19 cellular contexts compared by ENCODE assay signal in the genomic region with DNA sequence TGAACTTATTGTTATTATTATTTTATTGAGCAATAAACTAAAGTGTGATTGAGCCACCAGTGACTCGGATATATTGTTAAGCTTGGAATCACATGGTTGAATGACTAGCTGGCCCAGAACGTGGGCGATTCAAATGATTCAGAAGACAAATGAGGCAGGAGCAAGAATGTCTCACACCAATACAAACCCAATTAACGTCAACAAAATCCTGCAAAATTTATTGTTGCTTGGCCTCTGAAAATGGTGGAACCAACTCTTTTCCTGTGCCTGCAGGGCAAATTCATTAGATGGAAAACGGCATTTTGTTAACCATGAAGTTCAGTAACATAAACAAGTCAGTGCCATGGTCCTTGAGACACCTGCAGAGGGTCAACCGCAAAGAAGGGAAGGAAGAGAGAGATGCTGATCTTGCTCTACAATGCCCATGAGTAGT.
DNase-seq lines count a peak whose midpoint lies in the region; ATAC-seq, FAIRE-seq and TF ChIP-seq lines count a peak whose summit lies in the region.
"Had no signal": no experiment of that assay in that cellular context is flagged by ENCODE, and none has a peak within 500 bp of the region (broad histone marks: within the 10 kb centered on the region; RNA-seq: fewer than 3 reads in every experiment).

No MANE protein-coding gene starts in this region.

- peaks cover 0 to 9% of the 10 kb centered on the region in 2 experiments; a peak in 1 of 4 replicates for H3K4me1 ChIP-seq in SK-N-SH (ENCODE audit: control insufficient read depth in 1 of 2, insufficient read depth in 2 of 2, low read depth in 1 of 2, low read length in 1 of 2)
- H3K4me1 ChIP-seq in suprapubic skin = peaks cover 4% of the 10 kb centered on the region
- H3K4me1 ChIP-seq in MM.1S (ENCODE audit: low read length) = no peaks in the 10 kb centered on the region
- H3K4me1 ChIP-seq: ascending aorta had no signal

- H3K9me3 ChIP-seq in SK-N-SH = no peaks in the 10 kb centered on the region
- H3K9me3 ChIP-seq in suprapubic skin = no peaks in the 10 kb centered on the region
- H3K9me3 ChIP-seq in MM.1S (replicated peaks; ENCODE audit: insufficient read depth, low read length) = no peaks in the 10 kb centered on the region
- H3K9me3 ChIP-seq: ascending aorta, neutrophil had no signal

- TF ChIP-seq POLR2A in suprapubic skin (IDR thresholded peaks at IDR 0.05) = no peak

- TF ChIP-seq RAD21 in SK-N-SH (IDR thresholded peaks at IDR 0.05; ENCODE audit: low read length) = no peak

- no peaks in the 10 kb centered on the region for H3K27me3 ChIP-seq in SK-N-SH (ENCODE audit: insufficient read depth)
- peaks cover 4% of the 10 kb centered on the region for H3K27me3 ChIP-seq in suprapubic skin
- no peaks in the 10 kb centered on the region for H3K27me3 ChIP-seq in MM.1S (replicated peaks; ENCODE audit: insufficient read depth, low read length)
- H3K27me3 ChIP-seq: ascending aorta, neutrophil had no signal

- H3K79me2 ChIP-seq in SK-N-SH (ENCODE audit: insufficient read depth) (no peaks in the 10 kb centered on the region), MM.1S (ENCODE audit: low read length) (no peaks in the 10 kb centered on the region)

- no peak for TF ChIP-seq EP300 in SK-N-SH (IDR thresholded peaks at IDR 0.05; ENCODE audit: borderline replicate concordance in 1 of 2, low read depth in 1 of 2, low read length in 1 of 2)
- no peak for TF ChIP-seq EP300 in suprapubic skin (IDR thresholded peaks at IDR 0.05)

- H3F3A ChIP-seq in SK-N-SH (replicated peaks; ENCODE audit: insufficient read depth) (peaks cover 8% of the 10 kb centered on the region), MM.1S (ENCODE audit: insufficient read depth, low read length) (no peaks in the 10 kb centered on the region)

- POLR2A ChIA-PET in SK-N-SH (lab: Yijun Ruan, JAX) = no interaction called here

- H3K27ac ChIP-seq in SK-N-SH (ENCODE audit: low read depth in 2 of 2, low read length in 1 of 2) (peak overlapping the region in 1 of 2 experiments; percentile 2; a peak in 1 of 4 replicates), epithelial cell of prostate (peak overlapping the region; percentile 71), suprapubic skin (no peak overlapping the region), MM.1S (ENCODE audit: low read length) (no peak overlapping the region)
- H3K27ac ChIP-seq: ascending aorta, neutrophil, VCaP had no signal

- H2AFZ ChIP-seq in SK-N-SH (ENCODE audit: low read depth) (no peak overlapping the region), MM.1S (ENCODE audit: low read length) (no peak overlapping the region)

- H3K9me2 ChIP-seq in SK-N-SH = no peaks in the 10 kb centered on the region
- H3K9me2 ChIP-seq in MM.1S (replicated peaks; ENCODE audit: insufficient read depth, low read length) = no peaks in the 10 kb centered on the region

- H3K4me2 ChIP-seq in SK-N-SH = no peak overlapping the region
- no peak overlapping the region for H3K4me2 ChIP-seq in MM.1S (ENCODE audit: low read depth, low read length)

- H3K36me3 ChIP-seq in SK-N-SH (replicated peaks in 1 of 2; ENCODE audit: control insufficient read depth in 1 of 2, insufficient read depth in 2 of 2, low read length in 1 of 2) (no peaks in the 10 kb centered on the region), suprapubic skin (no peaks in the 10 kb centered on the region), MM.1S (replicated peaks; ENCODE audit: insufficient read depth, low read length) (no peaks in the 10 kb centered on the region)
- H3K36me3 ChIP-seq: ascending aorta, neutrophil had no signal

- 23% methylated on average over 6 of the region's 6 CpGs for WGBS in SK-N-SH (ENCODE audit: low lambda C conversion rate)
- WGBS in suprapubic skin = 56% methylated on average over 6 of the region's 6 CpGs

- no peak for ATAC-seq in SK-N-SH treated with all-trans-retinoic acid at 6 μM for 48 hours

- H3K4me3 ChIP-seq in SK-N-SH (ENCODE audit: low read depth in 2 of 2, low read length in 1 of 2) (no peak overlapping the region), suprapubic skin (no peak overlapping the region), MM.1S (ENCODE audit: low read length) (no peak overlapping the region)
- H3K4me3 ChIP-seq: ascending aorta had no signal

- DNase-seq in SK-N-SH = no peak
- DNase-seq in RCC 7860 (ENCODE audit: low spot score) = peak; percentile 24
- DNase-seq in epithelial cell of prostate (ENCODE audit: low read depth, low spot score) = peak; percentile 82
- DNase-seq in renal cortical epithelial cell (ENCODE audit: low read depth) = peak; percentile 95
- no peak for DNase-seq in suprapubic skin (ENCODE audit: low spot score in 2 of 2)
- DNase-seq in COLO668 (lab: John Stamatoyannopoulos, UW; ENCODE audit: unreplicated experiment) = no peak
- DNase-seq in MM.1S = no peak
- DNase-seq: DMS153; effector memory CD4-positive, alpha-beta T cell; hippocampal formation; NCI-H1092; NCI-H446 treated with DMSO at 0.1 percent for 48 hours; trophoblast cell had no signal

- H3K9ac ChIP-seq in SK-N-SH (no peak overlapping the region), MM.1S (ENCODE audit: low read length) (no peak overlapping the region)

- H4K20me1 ChIP-seq in SK-N-SH (ENCODE audit: insufficient read depth) (no peaks in the 10 kb centered on the region), MM.1S (ENCODE audit: insufficient read depth, low read length) (no peaks in the 10 kb centered on the region)

- FAIRE-seq in RCC 7860 (lab: Jason Lieb, UNC) = no peak
- FAIRE-seq: A204.1, GM12892 had no signal

- TF ChIP-seq CTCF in SK-N-SH (IDR thresholded peaks at IDR 0.05) (no peak), suprapubic skin (IDR thresholded peaks at IDR 0.05) (no peak), MM.1S (IDR thresholded peaks at IDR 0.05; ENCODE audit: low read length) (no peak)

- CTCF ChIA-PET in SK-N-SH (lab: Yijun Ruan, JAX) = no interaction called here

TF ChIP-seq in SK-N-SH, 30 proteins besides CTCF, POLR2A, EP300 and RAD21:
- no peak for TF ChIP-seq USF2 (IDR thresholded peaks at IDR 0.05; ENCODE audit: borderline replicate concordance, low read depth, low read length)
- TF ChIP-seq FOSL2 (IDR thresholded peaks at IDR 0.05; ENCODE audit: borderline replicate concordance, low read depth) = peak; percentile 8; the same call in 1 of the 2 replicates
- peak; percentile 53 for TF ChIP-seq PBX3 (IDR thresholded peaks at IDR 0.05)

TF ChIP-seq in SK-N-SH treated with all-trans-retinoic acid at 6 μM for 48 hours, 23 proteins besides CTCF, POLR2A, EP300 and RAD21:
- TF ChIP-seq, protein P1, sequence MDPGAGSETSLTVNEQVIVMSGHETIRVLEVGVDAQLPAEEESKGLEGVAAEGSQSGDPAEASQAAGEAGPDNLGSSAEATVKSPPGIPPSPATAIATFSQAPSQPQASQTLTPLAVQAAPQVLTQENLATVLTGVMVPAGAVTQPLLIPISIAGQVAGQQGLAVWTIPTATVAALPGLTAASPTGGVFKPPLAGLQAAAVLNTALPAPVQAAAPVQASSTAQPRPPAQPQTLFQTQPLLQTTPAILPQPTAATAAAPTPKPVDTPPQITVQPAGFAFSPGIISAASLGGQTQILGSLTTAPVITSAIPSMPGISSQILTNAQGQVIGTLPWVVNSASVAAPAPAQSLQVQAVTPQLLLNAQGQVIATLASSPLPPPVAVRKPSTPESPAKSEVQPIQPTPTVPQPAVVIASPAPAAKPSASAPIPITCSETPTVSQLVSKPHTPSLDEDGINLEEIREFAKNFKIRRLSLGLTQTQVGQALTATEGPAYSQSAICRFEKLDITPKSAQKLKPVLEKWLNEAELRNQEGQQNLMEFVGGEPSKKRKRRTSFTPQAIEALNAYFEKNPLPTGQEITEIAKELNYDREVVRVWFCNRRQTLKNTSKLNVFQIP (CRISPR knock-in tag; IDR thresholded peaks at IDR 0.05; ENCODE audit: borderline replicate concordance, low read depth) = no peak
- TF ChIP-seq, protein P2, sequence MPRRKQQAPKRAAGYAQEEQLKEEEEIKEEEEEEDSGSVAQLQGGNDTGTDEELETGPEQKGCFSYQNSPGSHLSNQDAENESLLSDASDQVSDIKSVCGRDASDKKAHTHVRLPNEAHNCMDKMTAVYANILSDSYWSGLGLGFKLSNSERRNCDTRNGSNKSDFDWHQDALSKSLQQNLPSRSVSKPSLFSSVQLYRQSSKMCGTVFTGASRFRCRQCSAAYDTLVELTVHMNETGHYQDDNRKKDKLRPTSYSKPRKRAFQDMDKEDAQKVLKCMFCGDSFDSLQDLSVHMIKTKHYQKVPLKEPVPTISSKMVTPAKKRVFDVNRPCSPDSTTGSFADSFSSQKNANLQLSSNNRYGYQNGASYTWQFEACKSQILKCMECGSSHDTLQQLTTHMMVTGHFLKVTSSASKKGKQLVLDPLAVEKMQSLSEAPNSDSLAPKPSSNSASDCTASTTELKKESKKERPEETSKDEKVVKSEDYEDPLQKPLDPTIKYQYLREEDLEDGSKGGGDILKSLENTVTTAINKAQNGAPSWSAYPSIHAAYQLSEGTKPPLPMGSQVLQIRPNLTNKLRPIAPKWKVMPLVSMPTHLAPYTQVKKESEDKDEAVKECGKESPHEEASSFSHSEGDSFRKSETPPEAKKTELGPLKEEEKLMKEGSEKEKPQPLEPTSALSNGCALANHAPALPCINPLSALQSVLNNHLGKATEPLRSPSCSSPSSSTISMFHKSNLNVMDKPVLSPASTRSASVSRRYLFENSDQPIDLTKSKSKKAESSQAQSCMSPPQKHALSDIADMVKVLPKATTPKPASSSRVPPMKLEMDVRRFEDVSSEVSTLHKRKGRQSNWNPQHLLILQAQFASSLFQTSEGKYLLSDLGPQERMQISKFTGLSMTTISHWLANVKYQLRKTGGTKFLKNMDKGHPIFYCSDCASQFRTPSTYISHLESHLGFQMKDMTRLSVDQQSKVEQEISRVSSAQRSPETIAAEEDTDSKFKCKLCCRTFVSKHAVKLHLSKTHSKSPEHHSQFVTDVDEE (CRISPR knock-in tag; IDR thresholded peaks at IDR 0.05) = no peak
- no peak for TF ChIP-seq SNAI2 (CRISPR knock-in tag; IDR thresholded peaks at IDR 0.05)
TF ChIP-seq in SK-N-SH treated with all-trans-retinoic acid at 6 μM for 48 hours: peak in this region for 0.

Comparison
In these comparisons a context has a peak if more than half of its experiments do, and no peak if none do; other contexts are left out.
1. DNase-seq: peak in RCC 7860 (single experiment), epithelial cell of prostate (single experiment) and renal cortical epithelial cell (single experiment); none in SK-N-SH (single experiment), suprapubic skin (0 of 2), COLO668 (single experiment) and MM.1S (single experiment).